ENCODE assay signal across 20 cellular contexts in the genomic region with DNA sequence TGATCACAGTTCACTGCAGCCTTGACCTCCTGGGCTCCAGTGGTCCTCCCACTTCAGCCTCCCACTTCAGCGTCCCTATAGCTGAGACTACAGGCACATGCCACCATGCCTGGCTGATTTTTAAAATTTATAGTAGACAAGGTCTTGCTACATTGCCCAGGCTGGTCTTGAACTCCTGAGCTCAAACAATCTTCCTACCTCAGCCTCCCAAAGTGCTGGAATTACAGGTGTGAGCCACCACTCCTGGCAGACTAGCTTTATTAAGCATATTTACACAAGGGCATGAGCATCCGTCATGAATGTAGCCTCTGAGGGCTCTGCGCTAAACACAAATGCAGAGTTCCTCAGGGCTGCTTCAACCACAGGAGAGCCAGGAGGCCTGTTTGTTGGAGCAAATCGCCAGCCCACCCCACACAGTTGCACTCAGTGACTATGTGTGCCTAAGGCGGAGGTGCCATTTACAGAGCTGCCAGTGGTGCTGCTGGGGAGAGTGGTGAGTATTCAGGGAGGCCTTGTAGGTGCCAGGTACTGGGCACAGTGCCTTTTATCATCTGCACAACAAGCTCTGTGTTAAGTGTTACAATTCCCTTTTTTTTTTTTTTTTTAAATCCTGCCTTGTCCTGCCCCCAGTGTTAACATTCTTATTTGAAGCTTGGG.
A peak's percentile ranks its signal among the peaks of the same experiment; 100 is the strongest.
DNase-seq lines count a peak whose midpoint lies in the region; ATAC-seq, FAIRE-seq and TF ChIP-seq lines count a peak whose summit lies in the region.
"Had no signal": no experiment of that assay in that cellular context is flagged by ENCODE, and none has a peak within 500 bp of the region (broad histone marks: within the 10 kb centered on the region; RNA-seq: fewer than 3 reads in every experiment).

No MANE protein-coding gene starts in this region.

- TF ChIP-seq RAD21 in HepG2 (CRISPR knock-in tag; IDR thresholded peaks at IDR 0.05) = no peak

- H4K5ac ChIP-seq in mesendoderm (ENCODE audit: low read length) = no peak overlapping the region

- POLR2A ChIA-PET in HepG2 (lab: Yijun Ruan, JAX) = no interaction called here

- H3K79me1 ChIP-seq in mesendoderm (ENCODE audit: low read length) = no peaks in the 10 kb centered on the region

- CTCF ChIA-PET in HepG2 (lab: Yijun Ruan, JAX; ENCODE audit: low intra/inter-chr PET ratio, low total read pairs) = no interaction called here

- H4K20me1 ChIP-seq in HepG2 (ENCODE audit: insufficient read depth, low read length) = no peaks in the 10 kb centered on the region

- H3K36me3 ChIP-seq in HepG2 (replicated peaks in 1 of 2; ENCODE audit: control insufficient read depth in 1 of 2, insufficient read depth in 2 of 2, low read length in 2 of 2) (peaks cover 2 to 5% of the 10 kb centered on the region in 2 experiments; a peak in 2 of 5 replicates), right lobe of liver (no peaks in the 10 kb centered on the region), body of pancreas (replicated peaks in 1 of 2; ENCODE audit: insufficient read depth in 1 of 2, low read depth in 2 of 2) (no peaks in the 10 kb centered on the region), mesendoderm (ENCODE audit: control insufficient read depth, insufficient read depth, low read length) (no peaks in the 10 kb centered on the region), uterus (no peaks in the 10 kb centered on the region)
- H3K36me3 ChIP-seq: BE2C, esophagus squamous epithelium had no signal

- 95% methylated on average over 5 of the region's 5 CpGs for WGBS in HepG2 (ENCODE audit: low lambda C conversion rate)
- WGBS in right lobe of liver (ENCODE audit: insufficient coverage, low coverage, low lambda C conversion rate, missing lambda C conversion rate) = no CpG with 5 or more reads among the region's 5 CpGs
- WGBS in body of pancreas, 2 donors = 73 to 77% methylated on average over 4 to 5 of the region's 5 CpGs
- no CpG with 5 or more reads among the region's 5 CpGs for WGBS in mesendoderm (ENCODE audit: extremely low coverage, insufficient coverage, low lambda C conversion rate)

- H3K4me3 ChIP-seq in HepG2 (replicated peaks in 1 of 3; ENCODE audit: insufficient read depth in 1 of 3, low read depth in 2 of 3, low read length in 3 of 3) (no peak overlapping the region), right lobe of liver (no peak overlapping the region), body of pancreas (no peak overlapping the region), mesendoderm (ENCODE audit: low read length) (no peak overlapping the region), uterus (no peak overlapping the region)
- H3K4me3 ChIP-seq: esophagus squamous epithelium, lung had no signal

- H3K4me2 ChIP-seq in HepG2 (ENCODE audit: low read depth, low read length) (no peak overlapping the region), mesendoderm (ENCODE audit: low read length) (no peak overlapping the region)

- H3K56ac ChIP-seq in mesendoderm (ENCODE audit: low read length) = peak overlapping the region; percentile 56

- no peak overlapping the region for H2BK15ac ChIP-seq in mesendoderm (replicated peaks; ENCODE audit: low read depth)

- H3K9ac ChIP-seq in HepG2 (ENCODE audit: insufficient read depth, low read depth, low read length) = no peak overlapping the region
- H3K9ac ChIP-seq in mesendoderm (ENCODE audit: low read length) = no peak overlapping the region

- no TSS peak for BruUV-seq in HepG2 (replicated peaks; lab: Mats Ljungman, UMichigan)

- peak overlapping the region; percentile 21 for H3K18ac ChIP-seq in mesendoderm (ENCODE audit: low read length)

- H3K4me1 ChIP-seq in HepG2 (ENCODE audit: insufficient read depth, low read length) (peaks cover 55% of the 10 kb centered on the region), right lobe of liver (peaks cover 0 to 70% (median 18%) of the 10 kb centered on the region in 4 donors), body of pancreas (peaks cover 83% of the 10 kb centered on the region), mesendoderm (ENCODE audit: control insufficient read depth, low read depth, low read length) (peaks cover 9% of the 10 kb centered on the region), uterus (no peaks in the 10 kb centered on the region)
- H3K4me1 ChIP-seq: BE2C had no signal

- H3K27me3 ChIP-seq in HepG2 (ENCODE audit: control insufficient read depth in 1 of 2, insufficient read depth in 2 of 2, low read length in 2 of 2) (no peaks in the 10 kb centered on the region), right lobe of liver (no peaks in the 10 kb centered on the region), body of pancreas (no peaks in the 10 kb centered on the region), mesendoderm (ENCODE audit: insufficient read depth, low read length, poor library complexity) (no peaks in the 10 kb centered on the region), uterus (no peaks in the 10 kb centered on the region)
- H3K27me3 ChIP-seq: esophagus squamous epithelium had no signal

- TF ChIP-seq EP300 in HepG2 (IDR thresholded peaks at IDR 0.05; ENCODE audit: low read depth in 2 of 2, low read length in 2 of 2) (no peak), HepG2 (CRISPR knock-in tag; IDR thresholded peaks at IDR 0.05; ENCODE audit: borderline replicate concordance) (no peak)

- H2AFZ ChIP-seq in HepG2 (ENCODE audit: low read length) = no peak overlapping the region

- H3K4ac ChIP-seq in mesendoderm (ENCODE audit: low read depth, low read length) = no peak overlapping the region

- H4K8ac ChIP-seq in mesendoderm (ENCODE audit: low read depth, low read length) = no peak overlapping the region

- peak; percentile 4 for FAIRE-seq in HepG2 (lab: Jason Lieb, UNC)
- FAIRE-seq: D721Med had no signal

- no peak overlapping the region for H3K23ac ChIP-seq in mesendoderm (ENCODE audit: low read length)

- H3K79me2 ChIP-seq in HepG2 (ENCODE audit: insufficient read depth, low read length) = peaks cover 10% of the 10 kb centered on the region
- H3K79me2 ChIP-seq in mesendoderm (ENCODE audit: control insufficient read depth, insufficient read depth, low read length) = no peaks in the 10 kb centered on the region

- no peak for TF ChIP-seq POLR2A in HepG2 (IDR thresholded peaks at IDR 0.05; ENCODE audit: insufficient read depth in 1 of 2, low read depth in 2 of 2, low read length in 2 of 2)
- TF ChIP-seq POLR2A in right lobe of liver (IDR thresholded peaks at IDR 0.05) = no peak
- no peak for TF ChIP-seq POLR2A in body of pancreas (IDR thresholded peaks at IDR 0.05)
- TF ChIP-seq POLR2A in uterus (IDR thresholded peaks at IDR 0.05) = no peak

- H3K27ac ChIP-seq in HepG2 (ENCODE audit: extremely low read length, insufficient read depth, low read length) (peak overlapping the region; percentile 21), right lobe of liver (peak overlapping the region in 1 of 3 donors; percentile 92), body of pancreas (peak overlapping the region; percentile 50 to 86 (median 83)), mesendoderm (ENCODE audit: low read depth, low read length) (peak overlapping the region; percentile 25), uterus (no peak overlapping the region)

- H2AK5ac ChIP-seq in mesendoderm (ENCODE audit: low read length) = no peak overlapping the region

- H3K9me3 ChIP-seq in HepG2 (ENCODE audit: low read length) (no peaks in the 10 kb centered on the region), right lobe of liver (no peaks in the 10 kb centered on the region), body of pancreas (no peaks in the 10 kb centered on the region), uterus (no peaks in the 10 kb centered on the region)
- H3K9me3 ChIP-seq: BE2C, esophagus squamous epithelium had no signal

- TF ChIP-seq CTCF in HepG2 (CRISPR knock-in tag; IDR thresholded peaks at IDR 0.05) (no peak), right lobe of liver (IDR thresholded peaks at IDR 0.05) (no peak), body of pancreas (IDR thresholded peaks at IDR 0.05) (no peak), uterus (IDR thresholded peaks at IDR 0.05) (no peak)

- DNase-seq in HepG2 (ENCODE audit: low spot score) (no peak), right lobe of liver (no peak), body of pancreas (peak in 3 of 4 donors; percentile 38 to 64 (median 51)), mesendoderm (no peak), DMS153 (lab: John Stamatoyannopoulos, UW) (no peak), uterus (no peak), left cardiac atrium (no peak)
- DNase-seq: activated CD4-positive, alpha-beta T cell treated with anti-CD3 and anti-CD28 coated beads for 48 hours; amniotic stem cell; BE2C; central memory CD4-positive, alpha-beta T cell; effector CD4-positive, alpha-beta T cell; esophagus squamous epithelium; naive thymus-derived CD8-positive, alpha-beta T cell; NCI-H1694; NCI-H345; stimulated activated naive CD8-positive, alpha-beta T cell treated with anti-CD3 and anti-CD28 coated beads, Interleukin-15, amount 100 ng/mL, for 72 hours had no signal

- H2BK5ac ChIP-seq in mesendoderm (ENCODE audit: low read length) = no peak overlapping the region

- H2BK120ac ChIP-seq in mesendoderm (ENCODE audit: low read depth, low read length) = no peak overlapping the region

- intact Hi-C loops in HepG2 (cut with micrococcal nuclease; ENCODE audit: unreplicated experiment) = no loop called here
- intact Hi-C loops in right lobe of liver (cut with DNase I) = no loop called here
- intact Hi-C loops in body of pancreas (cut with DNase I) = no loop called here
- intact Hi-C loops in uterus (cut with DNase I; ENCODE audit: low total_unique reads) = no loop called here
- intact Hi-C loops in left cardiac atrium (cut with DNase I) = no loop called here

- in situ Hi-C loops in HepG2 (cut with HindIII; ENCODE audit: extremely low pct_ligation_motif_present, low pct_unique_long_range_greater_than_20kb) = no loop called here

- ATAC-seq in HepG2 (peak; percentile 24), right lobe of liver (no peak), body of pancreas (peak; percentile 10), GM19023 (IDR thresholded peaks at IDR 0.05; ENCODE audit: unreplicated experiment) (no peak), left cardiac atrium (no peak)
- ATAC-seq: naive thymus-derived CD8-positive, alpha-beta T cell had no signal

TF ChIP-seq in HepG2, 621 proteins besides CTCF, POLR2A, EP300 and RAD21 (continues in another document):
- TF ChIP-seq ARHGAP35 (CRISPR knock-in tag; IDR thresholded peaks at IDR 0.05; ENCODE audit: borderline replicate concordance) (0 out of 2 replicates have a peak, but pooled peaks have one; percentile 32), MXD3 (CRISPR knock-in tag; IDR thresholded peaks at IDR 0.05) (0 out of 2 replicates have a peak, but pooled peaks have one; percentile 15)

Comparison
In these comparisons a context has a peak if more than half of its experiments do, and no peak if none do; other contexts are left out.
1. ATAC-seq: peak in HepG2 (single experiment) and body of pancreas (single experiment); none in right lobe of liver (0 of 4), GM19023 (single experiment) and left cardiac atrium (0 of 2).
2. DNase-seq: peak in body of pancreas (3 of 4); none in HepG2 (single experiment), right lobe of liver (0 of 3), mesendoderm (single experiment), DMS153 (single experiment), uterus (0 of 2) and left cardiac atrium (single experiment).
3. H3K27ac ChIP-seq: peak in HepG2 (single experiment), body of pancreas (4 of 4) and mesendoderm (single experiment); none in uterus (0 of 2).